In genomic region chr3:100402150-100402706, GRCh38 we compare ENCODE assay signal across 8 cellular contexts. TPM values are rescaled to one million over a fixed set of nuclear protein-coding genes. Genes with fewer than 3 reads are reported as not detected.
DNase-seq lines count a peak whose midpoint lies in the region; ATAC-seq and TF ChIP-seq lines count a peak whose summit lies in the region.

No MANE protein-coding gene starts in this region.

- no peak for ATAC-seq in naive thymus-derived CD4-positive, alpha-beta T cell
- ATAC-seq in GM18861 (IDR thresholded peaks at IDR 0.05; ENCODE audit: unreplicated experiment) = no peak

- H3K36me3 Mint-ChIP-seq in H9 (ENCODE audit: insufficient read depth in 1 of 3, low read depth in 3 of 3) = peaks cover 13 to 22% (median 16%) of the 10 kb centered on the region in 3 experiments
- H3K36me3 Mint-ChIP-seq in naive thymus-derived CD4-positive, alpha-beta T cell = peaks cover 1 to 12% (median 9%) of the 10 kb centered on the region in 5 donors

- TF ChIP-seq CTCF in H9 (conservative IDR thresholded peaks at IDR 0.05) = no peak

- no peak overlapping the region for H2AFZ ChIP-seq in H9 (ENCODE audit: low read length)

- peaks cover 6% of the 10 kb centered on the region for H3K23me2 ChIP-seq in H9 (ENCODE audit: insufficient read length, low read depth, low read length, poor library complexity, severe bottlenecking)

- peaks cover 27 to 29% of the 10 kb centered on the region in 2 experiments for H3K4me1 Mint-ChIP-seq in H9
- H3K4me1 Mint-ChIP-seq in naive thymus-derived CD4-positive, alpha-beta T cell = peaks cover 30 to 78% (median 66%) of the 10 kb centered on the region in 7 donors

- H3K18ac ChIP-seq in H9 (ENCODE audit: insufficient read length, low read depth, low read length) = no peak overlapping the region

- H4K91ac ChIP-seq in H9 (ENCODE audit: insufficient read length, low read depth, low read length) = no peak overlapping the region

- H2BK12ac ChIP-seq in H9 (ENCODE audit: insufficient read length, low read depth, low read length) = no peak overlapping the region

- H3K27me3 Mint-ChIP-seq in H9 (ENCODE audit: low read depth) = peaks cover 4% of the 10 kb centered on the region
- no peaks in the 10 kb centered on the region for H3K27me3 Mint-ChIP-seq in naive thymus-derived CD4-positive, alpha-beta T cell

- H3K27ac Mint-ChIP-seq in H9 = peak overlapping the region in 2 of 3 experiments; percentile 98; a peak in 4 of 7 replicates
- peak overlapping the region; percentile 90 to 98 (median 95) for H3K27ac Mint-ChIP-seq in naive thymus-derived CD4-positive, alpha-beta T cell

- no peak overlapping the region for H3K23ac ChIP-seq in H9 (ENCODE audit: insufficient read length, low read depth, low read length)

- H4K5ac ChIP-seq in H9 (ENCODE audit: insufficient read length, low read depth, low read length) = no peak overlapping the region

- no peak overlapping the region for H4K8ac ChIP-seq in H9 (replicated peaks; ENCODE audit: insufficient read length, low read depth, low read length)

- H3K27me3 ChIP-seq in H9 (ENCODE audit: insufficient read depth, low read length) = no peaks in the 10 kb centered on the region
- no peaks in the 10 kb centered on the region for H3K27me3 ChIP-seq in naive thymus-derived CD4-positive, alpha-beta T cell (ENCODE audit: control insufficient read depth in 2 of 2, insufficient read depth in 2 of 2, low read length in 2 of 2)

- H3K27ac ChIP-seq in H9 (ENCODE audit: insufficient read length, low read depth, low read length) = no peak overlapping the region
- peak overlapping the region; percentile 85 for H3K27ac ChIP-seq in naive thymus-derived CD4-positive, alpha-beta T cell (ENCODE audit: low read depth, low read length)

- peak; percentile 14 for DNase-seq in AG20443 (ENCODE audit: low spot score)
- no peak for DNase-seq in H9
- DNase-seq in OCI-M1 (lab: John Stamatoyannopoulos, UW) = peak; percentile 76
- peak; percentile 12 for DNase-seq in dermis blood vessel endothelial cell
- no peak for DNase-seq in naive thymus-derived CD4-positive, alpha-beta T cell
- DNase-seq in NCI-H510A treated with DMSO at 0.1 percent for 48 hours (lab: John Stamatoyannopoulos, UW) = no peak
- no peak for DNase-seq in occipital lobe (lab: John Stamatoyannopoulos, UW)

- peak overlapping the region; percentile 74 for H3K4me2 ChIP-seq in H9 (ENCODE audit: insufficient read depth, insufficient read length, low read length)

- CTCF ChIA-PET in naive thymus-derived CD4-positive, alpha-beta T cell (lab: Charles Lee) = interaction anchor here (1.5 kb wide), 1 partner anchor 188 kb away, joined by 5 read pairs; no protein-coding TSS in a partner anchor

- H2BK5ac ChIP-seq in H9 (ENCODE audit: insufficient read length, low read length) = no peak overlapping the region

- no CpG with 5 or more reads among the region's 3 CpGs for WGBS in H9 (ENCODE audit: extremely low coverage, insufficient read length, low lambda C conversion rate)

- H3T11ph ChIP-seq in H9 (ENCODE audit: low read length) = no peak overlapping the region

- H3K9me3 Mint-ChIP-seq in H9 = no peaks in the 10 kb centered on the region
- H3K9me3 Mint-ChIP-seq in naive thymus-derived CD4-positive, alpha-beta T cell = peaks cover 0 to 7% (median 2%) of the 10 kb centered on the region in 11 donors

- peaks cover 0 to 9% (median 0%) of the 10 kb centered on the region in 3 experiments for H3K36me3 ChIP-seq in naive thymus-derived CD4-positive, alpha-beta T cell (ENCODE audit: control insufficient read depth in 2 of 3, insufficient read depth in 3 of 3, low read length in 3 of 3)

- H3K14ac ChIP-seq in H9 (ENCODE audit: insufficient read depth, low read length) = no peak overlapping the region

- H2BK15ac ChIP-seq in H9 (ENCODE audit: low read depth, low read length) = no peak overlapping the region

- no peak overlapping the region for H3K4ac ChIP-seq in H9 (ENCODE audit: low read depth, low read length)

- H3K4me1 ChIP-seq in H9 (ENCODE audit: insufficient read depth, low read length) = 0 out of 2 replicates have a peak, but pooled peaks cover 2% of the 10 kb centered on the region
- peaks cover 21 to 28% of the 10 kb centered on the region in 2 donors for H3K4me1 ChIP-seq in naive thymus-derived CD4-positive, alpha-beta T cell (ENCODE audit: control insufficient read depth in 2 of 2, insufficient read depth in 2 of 2, low read length in 2 of 2)

- H2BK120ac ChIP-seq in H9 (ENCODE audit: low read depth, low read length, poor library complexity, severe bottlenecking) = no peak overlapping the region

- H3K9me3 ChIP-seq in H9 (ENCODE audit: control insufficient read depth, low read depth, low read length) = no peaks in the 10 kb centered on the region
- peaks cover 0 to 3% (median 0%) of the 10 kb centered on the region in 3 experiments for H3K9me3 ChIP-seq in naive thymus-derived CD4-positive, alpha-beta T cell (ENCODE audit: control insufficient read depth in 2 of 3, low read length in 3 of 3)

- no peak overlapping the region for H2BK20ac ChIP-seq in H9 (ENCODE audit: low read depth, low read length, poor library complexity, severe bottlenecking)

- H2AK5ac ChIP-seq in H9 (ENCODE audit: insufficient read length, low read length) = no peak overlapping the region

- intact Hi-C loops in naive thymus-derived CD4-positive, alpha-beta T cell (cut with micrococcal nuclease) = loop anchor here (5.0 to 10.0 kb wide), 5 partner anchors 85 to 1453 kb away; no protein-coding TSS in a partner anchor

- POLR2A ChIA-PET in naive thymus-derived CD4-positive, alpha-beta T cell (lab: Charles Lee) = interaction anchor here (0.6 to 3.7 kb wide), 8 partner anchors 13 to 308 kb away, joined by 3 to 21 read pairs (median 4); partner anchors contain the start of genes NIT2 and TBC1D23

- H4K20me1 ChIP-seq in H9 (ENCODE audit: control insufficient read depth, insufficient read depth, insufficient read length) = no peaks in the 10 kb centered on the region

- H3K4me3 Mint-ChIP-seq in H9 = peak overlapping the region; percentile 83 to 91
- H3K4me3 Mint-ChIP-seq in naive thymus-derived CD4-positive, alpha-beta T cell = peak overlapping the region; percentile 87 to 99 (median 96)

- H3K9ac ChIP-seq in H9 (ENCODE audit: extremely low read depth, insufficient read length, low read length) = peak overlapping the region; percentile 72

- peaks cover 22% of the 10 kb centered on the region; the same call in 1 of the 2 replicates for H3K79me2 ChIP-seq in H9 (ENCODE audit: insufficient read depth, low read length)

- H3K79me1 ChIP-seq in H9 (ENCODE audit: insufficient read depth, low read depth, low read length, poor library complexity, severe bottlenecking) = no peaks in the 10 kb centered on the region

- no peak overlapping the region for H3K56ac ChIP-seq in H9 (ENCODE audit: insufficient read length, low read depth, low read length)

- H3K4me3 ChIP-seq in naive thymus-derived CD4-positive, alpha-beta T cell (ENCODE audit: low read length) = peak overlapping the region; percentile 90

RNA-seq across cellular contexts. Expression of gene LNP1, which starts 0.9 kb away (rescaled TPM):
- total RNA-seq in H9 (2021) = 4.1 and 4.2 TPM in 2 replicates
- total RNA-seq in dermis blood vessel endothelial cell = 0.51 and 1.1 TPM in 2 replicates
- 1 to 10 TPM in 4 of 5 experiments, under 1 TPM in 1; 0.82 to 2.4 (median 1.6) TPM for total RNA-seq in naive thymus-derived CD4-positive, alpha-beta T cell
- under 1 TPM; 0.37 to 0.92 TPM for polyA plus RNA-seq in naive thymus-derived CD4-positive, alpha-beta T cell
- 6.4 TPM for total RNA-seq in occipital lobe

RNA-seq across cellular contexts. Expression of gene TOMM70, which starts 1.3 kb away (rescaled TPM):
- total RNA-seq in H9 (2021) (53.0 and 53.6 TPM in 2 replicates), dermis blood vessel endothelial cell (38.3 and 49.0 TPM in 2 replicates), occipital lobe (125 TPM)
- total RNA-seq in naive thymus-derived CD4-positive, alpha-beta T cell = 10 to 100 TPM; 18.3 to 43.7 (median 35.5) TPM
- 10 to 100 TPM; 20.5 to 22.6 TPM for polyA plus RNA-seq in naive thymus-derived CD4-positive, alpha-beta T cell

Comparison
In these comparisons a context has a peak if more than half of its experiments do, and no peak if none do; other contexts are left out.
1. DNase-seq: peak in AG20443 (single experiment), OCI-M1 (single experiment) and dermis blood vessel endothelial cell (single experiment); none in H9 (single experiment), naive thymus-derived CD4-positive, alpha-beta T cell (0 of 9), NCI-H510A treated with DMSO at 0.1 percent for 48 hours (single experiment) and occipital lobe (single experiment).